8 cellular contexts compared by ENCODE assay signal in genomic region chr10:28302012-28302667, GRCh38. TPM values are rescaled to one million over a fixed set of nuclear protein-coding genes. Genes with fewer than 3 reads are reported as not detected.
DNase-seq lines count a peak whose midpoint lies in the region; ATAC-seq and TF ChIP-seq lines count a peak whose summit lies in the region.

No MANE protein-coding gene starts in this region.

- peak overlapping the region; percentile 87 for H2AFZ ChIP-seq in Loucy (ENCODE audit: low read length)

- peaks cover 19% of the 10 kb centered on the region for H3K4me1 Mint-ChIP-seq in brain

- 1% methylated on average over 17 of the region's 30 CpGs for WGBS in right lobe of liver (ENCODE audit: insufficient coverage, low coverage, low lambda C conversion rate, missing lambda C conversion rate)
- 3 to 5% methylated on average over 17 to 21 of the region's 30 CpGs for WGBS in thyroid gland, 2 donors

- DNase-seq in NCI-H510A treated with DMSO at 0.1 percent for 48 hours (lab: John Stamatoyannopoulos, UW), result peak; percentile 30
- no peak for DNase-seq in NCI-H510A (lab: John Stamatoyannopoulos, UW)
- no peak for DNase-seq in right lobe of liver
- DNase-seq in thyroid gland, result peak; percentile 73 to 74
- DNase-seq in NCI-H2196 (lab: John Stamatoyannopoulos, UW; ENCODE audit: unreplicated experiment), result no peak

- no peaks in the 10 kb centered on the region for H3F3A ChIP-seq in Loucy (ENCODE audit: low read depth)

- H3K4me1 ChIP-seq in Loucy (ENCODE audit: insufficient read depth, low read length, poor library complexity, severe bottlenecking), result peaks cover 6% of the 10 kb centered on the region
- H3K4me1 ChIP-seq in right lobe of liver, result peaks cover 0 to 5% (median 0%) of the 10 kb centered on the region in 4 donors
- peaks cover 0 to 8% of the 10 kb centered on the region in 2 donors for H3K4me1 ChIP-seq in thyroid gland

- H3K4me2 ChIP-seq in Loucy (ENCODE audit: low read depth, low read length, poor library complexity, severe bottlenecking), result peak overlapping the region; percentile 72

- H3K27ac ChIP-seq in right lobe of liver (peak overlapping the region; percentile 75 to 88 (median 84)), thyroid gland (peak overlapping the region; percentile 82 to 95 (median 86))

- H4K20me1 ChIP-seq in Loucy (ENCODE audit: insufficient read depth, low read length, poor library complexity, severe bottlenecking), result no peaks in the 10 kb centered on the region

- H3K27me3 Mint-ChIP-seq in brain, result peaks cover 48% of the 10 kb centered on the region

- no peaks in the 10 kb centered on the region for H3K9me3 Mint-ChIP-seq in brain

- H3K27ac Mint-ChIP-seq in brain, result peak overlapping the region in 2 of 5 experiments; percentile 33 to 62

- TF ChIP-seq CTCF in Loucy (conservative IDR thresholded peaks at IDR 0.05; ENCODE audit: low read length) (no peak), brain (conservative IDR thresholded peaks at IDR 0.05) (no peak), right lobe of liver (IDR thresholded peaks at IDR 0.05) (no peak), thyroid gland (IDR thresholded peaks at IDR 0.05) (no peak)

- peak overlapping the region; percentile 59 for H3K9ac ChIP-seq in Loucy (ENCODE audit: low read depth, low read length, poor library complexity, severe bottlenecking)

- intact Hi-C loops in right lobe of liver (cut with DNase I) (no loop called here), thyroid gland (cut with DNase I) (no loop called here)

- H3K4me3 ChIP-seq in Loucy (ENCODE audit: low read length, poor library complexity, severe bottlenecking) (peak overlapping the region; percentile 79), right lobe of liver (peak overlapping the region; percentile 85 to 100 (median 88)), thyroid gland (replicated peaks in 1 of 3) (peak overlapping the region; percentile 75 to 88 (median 79))

- H3K9me3 ChIP-seq in Loucy (ENCODE audit: insufficient read depth, low read depth, low read length), result no peaks in the 10 kb centered on the region
- H3K9me3 ChIP-seq in right lobe of liver, result no peaks in the 10 kb centered on the region
- no peaks in the 10 kb centered on the region for H3K9me3 ChIP-seq in thyroid gland

- no peak for TF ChIP-seq POLR2A in right lobe of liver (IDR thresholded peaks at IDR 0.05)
- peak in 1 of 2 donors; percentile 45 for TF ChIP-seq POLR2A in thyroid gland (IDR thresholded peaks at IDR 0.05)

- peak overlapping the region; percentile 83 to 90 (median 84) for H3K4me3 Mint-ChIP-seq in brain

- no peaks in the 10 kb centered on the region for H3K36me3 Mint-ChIP-seq in brain

- H3K79me2 ChIP-seq in Loucy (ENCODE audit: insufficient read depth, low read length), result no peaks in the 10 kb centered on the region

- H3K27me3 ChIP-seq in Loucy (ENCODE audit: insufficient read depth, low read length, poor library complexity, severe bottlenecking) (no peaks in the 10 kb centered on the region), right lobe of liver (no peaks in the 10 kb centered on the region), thyroid gland (no peaks in the 10 kb centered on the region)

- H3K36me3 ChIP-seq in Loucy (ENCODE audit: insufficient read depth, low read length) (no peaks in the 10 kb centered on the region), right lobe of liver (no peaks in the 10 kb centered on the region), thyroid gland (no peaks in the 10 kb centered on the region)

- H3K9me2 ChIP-seq in Loucy (replicated peaks; ENCODE audit: low read depth, low read length), result no peaks in the 10 kb centered on the region

- ATAC-seq in right lobe of liver, result peak in 1 of 4 donors; percentile 2
- no peak for ATAC-seq in GM21526 (IDR thresholded peaks at IDR 0.05; ENCODE audit: low FRiP score, unreplicated experiment)

RNA-seq across cellular contexts. Expression of gene MPP7, which starts 0.7 kb away (rescaled TPM):
- polyA plus RNA-seq in brain (ENCODE audit: insufficient read depth, low read depth, low replicate concordance), result 0.41 TPM
- total RNA-seq in right lobe of liver, result 1 to 10 TPM; 1.9 to 4.2 (median 2.2) TPM
- total RNA-seq in thyroid gland, result 10 to 100 TPM; 21.2 to 37.7 (median 26.6) TPM

Comparison
In these comparisons a context has a peak if more than half of its experiments do, and no peak if none do; other contexts are left out.
1. DNase-seq: peak in NCI-H510A treated with DMSO at 0.1 percent for 48 hours (single experiment) and thyroid gland (2 of 2); none in NCI-H510A (single experiment), right lobe of liver (0 of 3) and NCI-H2196 (single experiment).
2. RNA of gene MPP7, which starts 0.7 kb away (total RNA-seq): 21.2 to 37.7 TPM in thyroid gland; 1.9 to 4.2 TPM in right lobe of liver; every median in the first group is over 4 times any median in the second.
3. Peak in every context shown above with its lines, with median percentiles within 50 percentile points of each other: H3K4me3 ChIP-seq.